13 cellular contexts compared by ENCODE assay signal in genomic region chr11:109040303-109040702, GRCh38.
A peak's percentile ranks its signal among the peaks of the same experiment; 100 is the strongest.
DNase-seq lines count a peak whose midpoint lies in the region; ATAC-seq, FAIRE-seq and TF ChIP-seq lines count a peak whose summit lies in the region.
"Had no signal": no experiment of that assay in that cellular context is flagged by ENCODE, and none has a peak within 500 bp of the region (broad histone marks: within the 10 kb centered on the region; RNA-seq: fewer than 3 reads in every experiment).

No MANE protein-coding gene starts in this region.

- ATAC-seq in gastroesophageal sphincter (no peak), sciatic nerve (no peak)

- H3K79me2 ChIP-seq in H1 (ENCODE audit: control insufficient read depth in 1 of 2, insufficient read depth in 2 of 2, low read length in 2 of 2) = no peaks in the 10 kb centered on the region

- H3K27ac ChIP-seq in AG04450 (ENCODE audit: low read depth, low read length) (no peak overlapping the region), H1 (ENCODE audit: low read depth, low read length) (no peak overlapping the region), gastroesophageal sphincter (no peak overlapping the region)

- no peak overlapping the region for H4K5ac ChIP-seq in H1 (ENCODE audit: insufficient read length, low read depth, low read length)

- TF ChIP-seq RAD21 in H1 (IDR thresholded peaks at IDR 0.05 in 1 of 2, conservative IDR thresholded peaks at IDR 0.05 in 1 of 2; ENCODE audit: low read depth in 2 of 2, low read length in 2 of 2) = peak; percentile 62 to 69

- H2AFZ ChIP-seq in H1 (ENCODE audit: low read length) = no peak overlapping the region

- FAIRE-seq in H1 (lab: Jason Lieb, UNC) = no peak
- FAIRE-seq: endometrium had no signal

- no peak overlapping the region for H3K23ac ChIP-seq in H1 (ENCODE audit: insufficient read length)

- H3K4me2 ChIP-seq in H1 (ENCODE audit: insufficient read depth in 1 of 2, low read depth in 2 of 2, low read length in 2 of 2) = no peak overlapping the region

- H3K79me1 ChIP-seq in H1 (ENCODE audit: low read depth, low read length) = no peaks in the 10 kb centered on the region

- 86% methylated on average over 3 of the region's 3 CpGs; no CpG with 5 or more reads in 1 of the 2 experiments for WGBS in H1 (ENCODE audit: extremely low coverage in 1 of 2, insufficient coverage in 1 of 2, insufficient read length in 1 of 2, insufficient replicate concordance in 2 of 2, low coverage in 1 of 2, low lambda C conversion rate in 2 of 2, missing lambda C conversion rate in 1 of 2), 2 experiments
- WGBS in gastroesophageal sphincter (ENCODE audit: low coverage in 1 of 2), 2 donors = 86% methylated on average over 3 of the region's 3 CpGs; no CpG with 5 or more reads in 1 of the 2 donors

- no peak overlapping the region for H2BK15ac ChIP-seq in H1 (ENCODE audit: low read length)

- no peak overlapping the region for H2AK5ac ChIP-seq in H1 (ENCODE audit: low read depth, low read length)

- H2BK20ac ChIP-seq in H1 (ENCODE audit: low read length) = no peak overlapping the region

- TF ChIP-seq POLR2A in H1 (IDR thresholded peaks at IDR 0.05; ENCODE audit: control extremely low read depth in 1 of 2, low read depth in 2 of 2, low read length in 2 of 2) = no peak
- no peak for TF ChIP-seq POLR2A in gastroesophageal sphincter (IDR thresholded peaks at IDR 0.05)

- DNase-seq in AG04450 (ENCODE audit: low read depth, low spot score) = no peak
- DNase-seq in NCI-H69 (lab: John Stamatoyannopoulos, UW) = peak; percentile 22
- DNase-seq in H1 (ENCODE audit: low read depth in 1 of 2, low spot score in 2 of 2) = peak; percentile 21 to 49
- no peak for DNase-seq in NCI-H1694 treated with DMSO at 0.1 percent for 48 hours (lab: John Stamatoyannopoulos, UW)
- DNase-seq in sciatic nerve (ENCODE audit: low spot score) = no peak
- DNase-seq in effector CD8-positive, alpha-beta T cell (lab: John Stamatoyannopoulos, UW) = no peak
- DNase-seq: activated CD4-positive, CD25-positive, alpha-beta regulatory T cell; NCI-H2171; Right ventricle myocardium superior had no signal

- H3K4me1 ChIP-seq in H1 (replicated peaks in 1 of 4; ENCODE audit: control insufficient read depth in 3 of 4, insufficient read depth in 4 of 4, low read length in 3 of 4) (no peaks in the 10 kb centered on the region; a peak in 1 of 7 replicates), gastroesophageal sphincter (peaks cover 0 to 24% (median 3%) of the 10 kb centered on the region in 3 donors)

- intact Hi-C loops in sciatic nerve (cut with DNase I) = no loop called here

- no peak overlapping the region for H3K4ac ChIP-seq in H1 (replicated peaks; ENCODE audit: insufficient read length, low read depth, low read length)

- H3K9ac ChIP-seq in H1 (replicated peaks in 1 of 4; ENCODE audit: extremely low read depth in 1 of 4, low read depth in 3 of 4, low read length in 3 of 4) = no peak overlapping the region

- H3K9me3 ChIP-seq in AG04450 (ENCODE audit: control insufficient read depth, insufficient read depth, low read length) (no peaks in the 10 kb centered on the region), H1 (ENCODE audit: insufficient read depth in 2 of 2, low read depth in 1 of 2, low read length in 1 of 2) (no peaks in the 10 kb centered on the region), gastroesophageal sphincter (no peaks in the 10 kb centered on the region)
- H3K9me3 ChIP-seq: HAP-1 had no signal

- H3K56ac ChIP-seq in H1 (replicated peaks; ENCODE audit: insufficient read length, low read depth, low read length) = no peak overlapping the region

- no peaks in the 10 kb centered on the region for H3K36me3 ChIP-seq in H1 (ENCODE audit: control insufficient read depth in 2 of 4, insufficient read depth in 4 of 4, low read length in 3 of 4)
- H3K36me3 ChIP-seq in gastroesophageal sphincter = no peaks in the 10 kb centered on the region
- H3K36me3 ChIP-seq: HAP-1 had no signal

- CTCF ChIA-PET in AG04450 (lab: Charles Lee) = interaction anchor here (0.5 kb wide), 1 partner anchor 343 kb away, joined by 3 read pairs; no protein-coding TSS in a partner anchor
- CTCF ChIA-PET in H1 (lab: Charles Lee; ENCODE audit: partially characterized antibody) = interaction anchor here (0.7 to 1.5 kb wide), 12 partner anchors 8 to 377 kb away, joined by 3 to 5 read pairs (median 3); no protein-coding TSS in a partner anchor

- H3K4me3 ChIP-seq in AG04450 (ENCODE audit: low read depth, low read length) = no peak overlapping the region
- H3K4me3 ChIP-seq in H1 (ENCODE audit: extremely low read depth in 1 of 4, insufficient read depth in 2 of 4, low read depth in 3 of 4, low read length in 4 of 4) = no peak overlapping the region
- no peak overlapping the region for H3K4me3 ChIP-seq in gastroesophageal sphincter
- H3K4me3 ChIP-seq: HAP-1 had no signal

- TF ChIP-seq CTCF in AG04450 (IDR thresholded peaks at IDR 0.05; ENCODE audit: low read depth, low read length) (peak; percentile 19; the same call in 1 of the 2 replicates), GM12874 (IDR thresholded peaks at IDR 0.05; ENCODE audit: insufficient read depth, low read depth, low read length) (peak; percentile 12; the same call in 1 of the 2 replicates), H1 (IDR thresholded peaks at IDR 0.05; ENCODE audit: control extremely low read depth in 1 of 3, insufficient read depth in 1 of 3, low read depth in 1 of 3, low read length in 3 of 3) (peak; percentile 31 to 74 (median 65); a peak in 3 of 4 replicates), gastroesophageal sphincter (IDR thresholded peaks at IDR 0.05) (no peak)

- POLR2A ChIA-PET in AG04450 (lab: Yijun Ruan, JAX) = no interaction called here
- POLR2A ChIA-PET in H1 (lab: Charles Lee; ENCODE audit: partially characterized antibody) = no interaction called here

- no peak overlapping the region for H2BK5ac ChIP-seq in H1 (ENCODE audit: low read depth, low read length)

- TF ChIP-seq EP300 in H1 (IDR thresholded peaks at IDR 0.05; ENCODE audit: borderline replicate concordance in 1 of 2, low read depth in 2 of 2, low read length in 2 of 2) (no peak), gastroesophageal sphincter (IDR thresholded peaks at IDR 0.05) (no peak)

- H4K20me1 ChIP-seq in H1 (replicated peaks in 1 of 2; ENCODE audit: control insufficient read depth in 1 of 2, insufficient read depth in 2 of 2, low read length in 2 of 2) = no peaks in the 10 kb centered on the region

- no peak overlapping the region for H4K91ac ChIP-seq in H1 (replicated peaks; ENCODE audit: insufficient read length, low read length)

- no peak overlapping the region for H2BK120ac ChIP-seq in H1 (replicated peaks; ENCODE audit: low read depth, low read length)

- H3K23me2 ChIP-seq in H1 (ENCODE audit: low read depth, low read length) = no peaks in the 10 kb centered on the region

- H2BK12ac ChIP-seq in H1 (ENCODE audit: low read depth, low read length) = no peak overlapping the region

- H3K14ac ChIP-seq in H1 (ENCODE audit: insufficient read length) = no peak overlapping the region

- H3K27me3 ChIP-seq in AG04450 (ENCODE audit: control insufficient read depth, insufficient read depth, low read length) = no peaks in the 10 kb centered on the region
- no peaks in the 10 kb centered on the region for H3K27me3 ChIP-seq in H1 (replicated peaks in 1 of 4; ENCODE audit: control insufficient read depth in 3 of 4, extremely low read depth in 1 of 4, insufficient read depth in 3 of 4, low read length in 3 of 4)
- no peaks in the 10 kb centered on the region for H3K27me3 ChIP-seq in gastroesophageal sphincter

- no peak overlapping the region for H4K8ac ChIP-seq in H1 (ENCODE audit: extremely low read depth, insufficient read depth, low read length)

- no peak overlapping the region for H3K18ac ChIP-seq in H1 (ENCODE audit: extremely low read depth, low read length)

TF ChIP-seq in H1, 55 proteins besides CTCF, POLR2A, EP300 and RAD21 (continues in another document):
- TF ChIP-seq CHD2 (IDR thresholded peaks at IDR 0.05; ENCODE audit: low read length) = no peak
- no peak for TF ChIP-seq E2F6 (IDR thresholded peaks at IDR 0.05)
- TF ChIP-seq BCL11A (IDR thresholded peaks at IDR 0.05; ENCODE audit: low read depth in 2 of 2, low read length in 2 of 2) = no peak
- no peak for TF ChIP-seq FOSL1 (IDR thresholded peaks at IDR 0.05; ENCODE audit: insufficient read depth, low read depth, low read length)
- no peak for TF ChIP-seq POU5F1 (IDR thresholded peaks at IDR 0.05; ENCODE audit: low read depth, low read length)
- no peak for TF ChIP-seq KDM4A (IDR thresholded peaks at IDR 0.05; ENCODE audit: low read depth, low read length, severe bottlenecking)
- no peak for TF ChIP-seq EZH2 (IDR thresholded peaks at IDR 0.05; ENCODE audit: low read depth, low read length, severe bottlenecking)
- TF ChIP-seq TBP (IDR thresholded peaks at IDR 0.05; ENCODE audit: low read depth, low read length) = no peak
- no peak for TF ChIP-seq RFX5 (IDR thresholded peaks at IDR 0.05; ENCODE audit: borderline replicate concordance, low read depth, low read length)
- TF ChIP-seq, protein P1, sequence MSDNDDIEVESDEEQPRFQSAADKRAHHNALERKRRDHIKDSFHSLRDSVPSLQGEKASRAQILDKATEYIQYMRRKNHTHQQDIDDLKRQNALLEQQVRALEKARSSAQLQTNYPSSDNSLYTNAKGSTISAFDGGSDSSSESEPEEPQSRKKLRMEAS (IDR thresholded peaks at IDR 0.05) = 0 out of 2 replicates have a peak, but pooled peaks have one; percentile 42
- TF ChIP-seq NRF1 (IDR thresholded peaks at IDR 0.05; ENCODE audit: low read depth, low read length) = no peak
- peak; percentile 72 for TF ChIP-seq JUND (IDR thresholded peaks at IDR 0.05; ENCODE audit: low read length)
- peak; percentile 27; the same call in 1 of the 2 replicates for TF ChIP-seq TEAD4 (IDR thresholded peaks at IDR 0.05; ENCODE audit: low read depth, low read length)
- no peak for TF ChIP-seq ASH2L (IDR thresholded peaks at IDR 0.05; ENCODE audit: low read length)
- TF ChIP-seq, protein P2, sequence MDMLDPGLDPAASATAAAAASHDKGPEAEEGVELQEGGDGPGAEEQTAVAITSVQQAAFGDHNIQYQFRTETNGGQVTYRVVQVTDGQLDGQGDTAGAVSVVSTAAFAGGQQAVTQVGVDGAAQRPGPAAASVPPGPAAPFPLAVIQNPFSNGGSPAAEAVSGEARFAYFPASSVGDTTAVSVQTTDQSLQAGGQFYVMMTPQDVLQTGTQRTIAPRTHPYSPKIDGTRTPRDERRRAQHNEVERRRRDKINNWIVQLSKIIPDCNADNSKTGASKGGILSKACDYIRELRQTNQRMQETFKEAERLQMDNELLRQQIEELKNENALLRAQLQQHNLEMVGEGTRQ (IDR thresholded peaks at IDR 0.05; ENCODE audit: low read length) = no peak
- no peak for TF ChIP-seq ZNF274 (IDR thresholded peaks at IDR 0.05; ENCODE audit: borderline replicate concordance, extremely low read depth, low read length)
- TF ChIP-seq KDM1A (IDR thresholded peaks at IDR 0.05; ENCODE audit: borderline replicate concordance, low read length) = no peak

Comparison
In these comparisons a context has a peak if more than half of its experiments do, and no peak if none do; other contexts are left out.
1. DNase-seq: peak in NCI-H69 (single experiment) and H1 (2 of 2); none in AG04450 (single experiment), NCI-H1694 treated with DMSO at 0.1 percent for 48 hours (single experiment), sciatic nerve (single experiment) and effector CD8-positive, alpha-beta T cell (single experiment).
2. CTCF ChIP-seq: peak in AG04450 (single experiment), GM12874 (single experiment) and H1 (3 of 3); none in gastroesophageal sphincter (0 of 4).